In the genomic region with DNA sequence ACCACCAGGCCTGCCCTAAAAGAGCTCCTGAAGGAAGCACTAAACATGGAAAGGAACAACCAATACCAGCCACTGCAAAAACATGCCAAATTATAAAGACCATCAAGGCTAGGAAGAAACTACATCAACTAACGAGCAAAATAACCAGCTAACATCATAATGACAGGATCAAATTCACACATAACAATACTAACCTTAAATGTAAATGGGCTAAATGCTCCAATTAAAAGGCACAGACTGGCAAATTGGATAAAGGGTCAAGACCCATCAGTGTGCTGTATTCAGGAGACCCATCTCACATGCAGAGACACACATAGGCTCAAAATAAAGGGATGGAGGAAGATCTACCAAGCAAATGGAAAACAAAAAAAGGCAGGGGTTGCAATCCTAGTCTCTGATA, we compare ENCODE assay signal across 5 cellular contexts. TPM values are rescaled to one million over a fixed set of nuclear protein-coding genes. Genes with fewer than 3 reads are reported as not detected.
"Had no signal": no experiment of that assay in that cellular context is flagged by ENCODE, and none has a peak within 500 bp of the region (broad histone marks: within the 10 kb centered on the region; RNA-seq: fewer than 3 reads in every experiment).

No MANE protein-coding gene starts in this region.

RNA-seq across cellular contexts. Expression of gene OR11H4, which starts 42.9 kb away (rescaled TPM):
- total RNA-seq: HepG2, HT-29, HT1080, IMR-90 had no signal
- polyA plus RNA-seq: HepG2, IgD-negative memory B cell, IMR-90 had no signal

RNA-seq across cellular contexts. Expression of gene OR11H7, which starts 53.2 kb away (rescaled TPM):
- total RNA-seq: HepG2, HT-29, HT1080, IMR-90 had no signal
- polyA plus RNA-seq: HepG2, IgD-negative memory B cell, IMR-90 had no signal

RNA-seq across cellular contexts. Expression of gene OR11H6, which starts 58.5 kb away (rescaled TPM):
- total RNA-seq: HepG2, HT-29, HT1080, IMR-90 had no signal
- polyA plus RNA-seq: HepG2, IgD-negative memory B cell, IMR-90 had no signal
